12 cellular contexts compared by ENCODE assay signal in genomic region chr3:188178293-188178950, GRCh38. TPM values are rescaled to one million over a fixed set of nuclear protein-coding genes. Genes with fewer than 3 reads are reported as not detected.
DNase-seq lines count a peak whose midpoint lies in the region; ATAC-seq and TF ChIP-seq lines count a peak whose summit lies in the region.
"Had no signal": no experiment of that assay in that cellular context is flagged by ENCODE, and none has a peak within 500 bp of the region (broad histone marks: within the 10 kb centered on the region; RNA-seq: fewer than 3 reads in every experiment).

No MANE protein-coding gene starts in this region.

- POLR2A ChIA-PET in naive thymus-derived CD8-positive, alpha-beta T cell (lab: Charles Lee): no interaction called here
- POLR2A ChIA-PET in HEK293T (lab: Yijun Ruan, JAX): no interaction called here

- intact Hi-C loops in left cardiac atrium (cut with DNase I) (no loop called here), ascending aorta (cut with DNase I) (no loop called here), upper lobe of right lung (cut with DNase I) (no loop called here)

- no peaks in the 10 kb centered on the region for H3K36me3 ChIP-seq in cardiac muscle cell
- H3K36me3 ChIP-seq in ascending aorta: peaks cover 5 to 9% of the 10 kb centered on the region in 2 donors
- H3K36me3 ChIP-seq in upper lobe of right lung: peaks cover 9% of the 10 kb centered on the region

- peak overlapping the region in 6 of 10 donors; percentile 3 to 75 (median 12) for H3K4me3 Mint-ChIP-seq in naive thymus-derived CD8-positive, alpha-beta T cell

- no peaks in the 10 kb centered on the region for H3K9me3 Mint-ChIP-seq in naive thymus-derived CD8-positive, alpha-beta T cell

- no peak overlapping the region for H3K4me3 ChIP-seq in cardiac muscle cell
- H3K4me3 ChIP-seq in ascending aorta: peak overlapping the region in 1 of 2 donors; percentile 19
- no peak overlapping the region for H3K4me3 ChIP-seq in upper lobe of right lung

- peaks cover 0 to 2% (median 0%) of the 10 kb centered on the region in 5 donors for H3K27me3 Mint-ChIP-seq in naive thymus-derived CD8-positive, alpha-beta T cell

- H3K9me3 ChIP-seq in cardiac muscle cell (ENCODE audit: low read depth): no peaks in the 10 kb centered on the region
- H3K9me3 ChIP-seq in ascending aorta: no peaks in the 10 kb centered on the region
- no peaks in the 10 kb centered on the region for H3K9me3 ChIP-seq in upper lobe of right lung

- peaks cover 17% of the 10 kb centered on the region for H3K4me1 ChIP-seq in cardiac muscle cell (ENCODE audit: low read depth)
- H3K4me1 ChIP-seq in ascending aorta: peaks cover 12 to 62% of the 10 kb centered on the region in 2 donors
- peaks cover 31% of the 10 kb centered on the region for H3K4me1 ChIP-seq in upper lobe of right lung
- H3K4me1 ChIP-seq: foreskin keratinocyte had no signal

- H3K36me3 Mint-ChIP-seq in naive thymus-derived CD8-positive, alpha-beta T cell: peaks cover 3 to 9% (median 7%) of the 10 kb centered on the region in 3 donors

- H3K27me3 ChIP-seq in cardiac muscle cell (no peaks in the 10 kb centered on the region), ascending aorta (no peaks in the 10 kb centered on the region), upper lobe of right lung (no peaks in the 10 kb centered on the region)
- H3K27me3 ChIP-seq: foreskin keratinocyte had no signal

- CTCF ChIA-PET in HEK293T (lab: Yijun Ruan, JAX): no interaction called here

- peak overlapping the region; percentile 1 to 86 (median 43) for H3K27ac Mint-ChIP-seq in naive thymus-derived CD8-positive, alpha-beta T cell
- H3K27ac Mint-ChIP-seq: activated T-cell treated with anti-CD3 and anti-CD28 coated beads, Interleukin-2, amount 50 U/mL, for 72 hours had no signal

- ATAC-seq in left cardiac atrium (no peak), upper lobe of right lung (no peak), GM19324 (IDR thresholded peaks at IDR 0.05; ENCODE audit: low FRiP score, unreplicated experiment) (no peak)
- ATAC-seq in naive thymus-derived CD8-positive, alpha-beta T cell: peak in 1 of 2 donors; percentile 64
- ATAC-seq: foreskin keratinocyte, HCT116 had no signal

- TF ChIP-seq CTCF in cardiac muscle cell (IDR thresholded peaks at IDR 0.05; ENCODE audit: low read depth, low read length) (no peak), ascending aorta (IDR thresholded peaks at IDR 0.05) (no peak), upper lobe of right lung (IDR thresholded peaks at IDR 0.05) (no peak)

- DNase-seq in cardiac muscle cell (ENCODE audit: low read depth in 1 of 2, low spot score in 1 of 2) (no peak), left cardiac atrium (no peak), ascending aorta (ENCODE audit: low spot score in 2 of 2) (no peak), upper lobe of right lung (no peak), HEK293T (ENCODE audit: extremely low spot score) (no peak), RPMI8226 (no peak)
- DNase-seq in naive thymus-derived CD8-positive, alpha-beta T cell: no peak
- DNase-seq: activated T-cell treated with anti-CD3 and anti-CD28 coated beads, Interleukin-2, amount 50 U/mL, for 72 hours; foreskin keratinocyte had no signal

- peak overlapping the region; percentile 81 for H3K27ac ChIP-seq in cardiac muscle cell
- H3K27ac ChIP-seq in ascending aorta: peak overlapping the region; percentile 90 to 92
- peak overlapping the region; percentile 66 for H3K27ac ChIP-seq in upper lobe of right lung
- H3K27ac ChIP-seq: foreskin keratinocyte, KMS-11 had no signal

- H3K4me1 Mint-ChIP-seq in naive thymus-derived CD8-positive, alpha-beta T cell: peaks cover 32 to 56% (median 47%) of the 10 kb centered on the region in 4 donors

TF ChIP-seq in HEK293T, 16 proteins besides CTCF, POLR2A, EP300 and RAD21:
- TF ChIP-seq CTBP1 (IDR thresholded peaks at IDR 0.05; ENCODE audit: borderline replicate concordance): no peak
- no peak for TF ChIP-seq ZNF384 (IDR thresholded peaks at IDR 0.05)
- no peak for TF ChIP-seq ELF4 (IDR thresholded peaks at IDR 0.05)
- no peak for TF ChIP-seq SP1 (IDR thresholded peaks at IDR 0.05)
- TF ChIP-seq NFRKB (IDR thresholded peaks at IDR 0.05): no peak
- no peak for TF ChIP-seq BHLHE40 (IDR thresholded peaks at IDR 0.05; ENCODE audit: borderline replicate concordance)
- no peak for TF ChIP-seq TARDBP (IDR thresholded peaks at IDR 0.05)
- no peak for TF ChIP-seq SUZ12 (IDR thresholded peaks at IDR 0.05)
TF ChIP-seq in HEK293T: peak in this region for 0.

RNA-seq across cellular contexts. Expression of gene LPP, which starts 24.5 kb away (rescaled TPM):
- total RNA-seq in cardiac muscle cell: 31.6 and 45.2 TPM in 2 replicates
- 21.4 and 37.7 TPM in 2 replicates for polyA plus RNA-seq in cardiac muscle cell
- 100 to 1,000 TPM; 152 to 181 TPM for total RNA-seq in left cardiac atrium
- total RNA-seq in ascending aorta: 1,791 TPM
- 10 to 100 TPM in 1 of 2 experiments, 1 to 10 TPM in 1; 7.7 to 10.3 TPM for total RNA-seq in naive thymus-derived CD8-positive, alpha-beta T cell
- polyA plus RNA-seq in naive thymus-derived CD8-positive, alpha-beta T cell: 10 to 100 TPM in 1 of 3 donors, 1 to 10 TPM in 2; 4.9 to 12.5 (median 7.1) TPM
- total RNA-seq in upper lobe of right lung: 191 TPM
